ENCODE assay signal across 28 cellular contexts in the genomic region with DNA sequence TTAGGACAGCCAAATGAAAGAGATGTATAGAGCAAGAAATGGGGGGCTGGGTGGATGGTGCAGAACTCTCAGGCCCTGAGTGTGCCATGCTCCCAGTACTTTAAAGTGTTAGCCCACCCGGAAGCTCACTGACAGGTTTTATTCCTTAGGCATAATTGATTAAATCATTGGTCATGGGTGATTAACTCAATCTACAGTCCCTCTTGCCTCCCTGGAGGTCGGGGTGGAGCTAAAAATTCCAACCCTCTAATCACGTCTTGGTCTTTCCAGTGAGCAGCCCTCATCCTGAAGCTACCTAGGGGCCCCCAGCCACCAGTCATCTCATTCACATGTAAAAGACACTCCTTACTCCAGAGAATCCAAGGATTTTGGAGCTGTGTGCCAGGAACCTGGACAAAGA. TPM values are rescaled to one million over a fixed set of nuclear protein-coding genes. Genes with fewer than 3 reads are reported as not detected.
"Had no signal": no experiment of that assay in that cellular context is flagged by ENCODE, and none has a peak within 500 bp of the region (broad histone marks: within the 10 kb centered on the region; RNA-seq: fewer than 3 reads in every experiment).

No MANE protein-coding gene starts in this region.

- H3K27ac ChIP-seq: colonic mucosa, hepatocyte, stomach, thoracic aorta had no signal

- H3K4me3 Mint-ChIP-seq: endodermal cell had no signal

- H3K9me3 ChIP-seq: colonic mucosa, thoracic aorta had no signal

- H3K27me3 ChIP-seq: colonic mucosa, hepatocyte had no signal

- H3K4me3 ChIP-seq: colonic mucosa, hepatocyte, stomach, thoracic aorta had no signal

- H3K36me3 Mint-ChIP-seq: naive thymus-derived CD4-positive, alpha-beta T cell had no signal

- H3K27ac Mint-ChIP-seq: endodermal cell; naive thymus-derived CD4-positive, alpha-beta T cell had no signal

- H3K4me1 ChIP-seq: colonic mucosa, stomach had no signal

- H3K36me3 ChIP-seq: colonic mucosa, stomach, thoracic aorta had no signal

- ATAC-seq: left colon; naive thymus-derived CD4-positive, alpha-beta T cell; right cardiac atrium had no signal

- DNase-seq: colonic mucosa; effector CD4-positive, alpha-beta T cell; endodermal cell; erythroblast; foreskin melanocyte; head of caudate nucleus; left colon; naive thymus-derived CD4-positive, alpha-beta T cell; posterior cingulate gyrus; right cardiac atrium; small intestine; stimulated activated CD4-positive, alpha-beta T cell treated with anti-CD3 and anti-CD28 coated beads, Interleukin-12 subunit alpha, Interleukin-12 subunit beta, amount 100 ng/mL, for 4 hours; stimulated activated naive CD4-positive, alpha-beta T cell; stomach; substantia nigra; trophoblast cell had no signal

RNA-seq across cellular contexts. Expression of gene LEUTX, which starts 9.8 kb away (rescaled TPM):
- total RNA-seq: colonic mucosa; dermis microvascular lymphatic vessel endothelial cell; endodermal cell; endothelial cell of umbilical vein; hepatocyte; kidney epithelial cell; left colon; liver; lung microvascular endothelial cell; mesenteric fat pad; mononuclear cell; naive thymus-derived CD4-positive, alpha-beta T cell; osteocyte; pulmonary artery endothelial cell; right cardiac atrium; stomach; thoracic aorta; urinary bladder had no signal

RNA-seq across cellular contexts. Expression of gene CLC, which starts 31.0 kb away (rescaled TPM):
- total RNA-seq: dermis microvascular lymphatic vessel endothelial cell, endodermal cell, endothelial cell of umbilical vein, hepatocyte, kidney epithelial cell, lung microvascular endothelial cell, mesenteric fat pad, osteocyte, pulmonary artery endothelial cell, right cardiac atrium, thoracic aorta had no signal
